8 cellular contexts compared by ENCODE assay signal in the genomic region with DNA sequence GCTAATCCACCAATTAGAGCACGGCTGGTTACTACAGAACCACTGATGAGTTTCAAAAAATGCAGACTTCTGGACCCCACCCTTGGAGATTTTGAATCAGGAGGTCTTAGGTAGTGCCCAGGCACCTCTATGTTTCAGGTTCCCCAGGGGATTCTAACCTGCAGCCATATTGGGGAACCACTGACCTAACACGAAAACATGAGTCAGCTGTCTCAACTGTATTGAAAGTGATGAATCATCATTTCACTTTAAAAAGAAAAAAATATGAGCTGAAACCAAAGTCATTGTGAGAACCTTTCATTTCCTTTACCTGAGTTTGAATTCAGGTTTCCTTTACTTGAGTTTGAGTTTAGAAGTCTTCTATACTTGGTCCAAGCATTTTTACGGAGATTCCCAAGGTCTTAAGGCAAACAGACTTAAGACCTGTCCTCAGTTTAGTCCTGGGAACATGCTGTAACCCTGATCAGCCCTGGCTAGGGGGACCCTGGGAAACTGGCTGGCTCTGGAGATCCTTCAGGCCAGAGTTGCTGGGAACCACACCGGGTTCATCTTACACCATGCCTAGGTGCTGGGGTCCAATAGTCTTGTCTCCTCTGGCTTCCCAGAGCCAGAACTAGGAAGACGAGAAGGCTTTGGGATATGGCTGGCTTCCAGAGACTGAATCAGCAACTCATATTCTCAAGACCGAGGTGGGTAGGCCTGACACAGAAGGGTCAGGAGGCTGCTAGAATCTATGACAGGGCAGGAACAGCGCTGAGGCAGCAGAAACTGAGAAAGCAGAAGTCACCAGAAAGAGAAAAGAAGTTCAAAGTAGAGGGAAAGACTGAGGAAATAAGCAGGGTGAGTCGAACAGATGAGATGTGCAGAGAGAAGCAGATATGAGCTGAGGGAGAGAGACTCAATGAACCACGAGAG. TPM values are rescaled to one million over a fixed set of nuclear protein-coding genes. Genes with fewer than 3 reads are reported as not detected.
DNase-seq lines count a peak whose midpoint lies in the region; ATAC-seq and TF ChIP-seq lines count a peak whose summit lies in the region.

No MANE protein-coding gene starts in this region.

- no peak for TF ChIP-seq POLR2A in right lobe of liver (IDR thresholded peaks at IDR 0.05)

- H3K9me3 ChIP-seq in right lobe of liver, result no peaks in the 10 kb centered on the region
- H3K9me3 ChIP-seq in WERI-Rb-1 (ENCODE audit: severe bottlenecking), result no peaks in the 10 kb centered on the region

- CTCF ChIA-PET in activated naive CD4-positive, alpha-beta T cell treated with anti-CD3 and anti-CD28 coated beads, Interleukin-2, amount 10 ng/mL, durations not matched to agents 7 days and 5 days (lab: Charles Lee), result interaction anchor here (0.7 to 1.1 kb wide), 4 partner anchors 10 to 326 kb away, joined by 3 to 4 read pairs (median 3); a partner anchor contains a TSS

- ATAC-seq in GM21529 (IDR thresholded peaks at IDR 0.05; ENCODE audit: unreplicated experiment), result peak; percentile 77
- ATAC-seq in right lobe of liver, result peak; percentile 74 to 85 (median 82)

- peaks cover 13% of the 10 kb centered on the region for H3K4me1 Mint-ChIP-seq in activated naive CD4-positive, alpha-beta T cell treated with anti-CD3 and anti-CD28 coated beads, Interleukin-2, amount 10 ng/mL, durations not matched to agents 7 days and 5 days
- no peaks in the 10 kb centered on the region for H3K4me1 Mint-ChIP-seq in glutamatergic neuron (ENCODE audit: low read depth, unreplicated experiment)

- H3K27me3 ChIP-seq in right lobe of liver (no peaks in the 10 kb centered on the region), WERI-Rb-1 (ENCODE audit: insufficient read depth, low read depth, severe bottlenecking) (no peaks in the 10 kb centered on the region)

- H3K36me3 Mint-ChIP-seq in activated naive CD4-positive, alpha-beta T cell treated with anti-CD3 and anti-CD28 coated beads, Interleukin-2, amount 10 ng/mL, durations not matched to agents 7 days and 5 days, result peaks cover 3% of the 10 kb centered on the region
- H3K36me3 Mint-ChIP-seq in glutamatergic neuron (ENCODE audit: unreplicated experiment), result no peaks in the 10 kb centered on the region

- WGBS in right lobe of liver (ENCODE audit: insufficient coverage, low coverage, low lambda C conversion rate, missing lambda C conversion rate), result 44% methylated on average over 9 of the region's 9 CpGs

- intact Hi-C loops in right lobe of liver (cut with DNase I), result no loop called here

- in situ Hi-C loops in GM13976 (cut with MboI; ENCODE audit: low sequenced_read_pairs, unreplicated experiment), result no loop called here

- peaks cover 8% of the 10 kb centered on the region for H3K9me3 Mint-ChIP-seq in activated naive CD4-positive, alpha-beta T cell treated with anti-CD3 and anti-CD28 coated beads, Interleukin-2, amount 10 ng/mL, durations not matched to agents 7 days and 5 days
- no peaks in the 10 kb centered on the region for H3K9me3 Mint-ChIP-seq in glutamatergic neuron (ENCODE audit: unreplicated experiment)

- TF ChIP-seq CTCF in GM13976 (IDR thresholded peaks at IDR 0.05; ENCODE audit: borderline replicate concordance, control extremely low read depth, extremely low read depth, insufficient read depth, missing control alignments) (no peak), right lobe of liver (IDR thresholded peaks at IDR 0.05) (no peak), WERI-Rb-1 (IDR thresholded peaks at IDR 0.05; ENCODE audit: low read depth, low read length) (no peak), glutamatergic neuron (IDR thresholded peaks at IDR 0.05; ENCODE audit: partially characterized antibody, unreplicated experiment) (no peak)

- H3K27ac ChIP-seq in right lobe of liver (peak overlapping the region in 2 of 3 donors; percentile 43 to 46), WERI-Rb-1 (no peak overlapping the region)

- peak overlapping the region; percentile 20 for H3K27ac Mint-ChIP-seq in activated naive CD4-positive, alpha-beta T cell treated with anti-CD3 and anti-CD28 coated beads, Interleukin-2, amount 10 ng/mL, durations not matched to agents 7 days and 5 days
- no peak overlapping the region for H3K27ac Mint-ChIP-seq in glutamatergic neuron (ENCODE audit: unreplicated experiment)

- peaks cover 4% of the 10 kb centered on the region for H3K27me3 Mint-ChIP-seq in activated naive CD4-positive, alpha-beta T cell treated with anti-CD3 and anti-CD28 coated beads, Interleukin-2, amount 10 ng/mL, durations not matched to agents 7 days and 5 days
- no peaks in the 10 kb centered on the region for H3K27me3 Mint-ChIP-seq in glutamatergic neuron (ENCODE audit: unreplicated experiment)

- DNase-seq in GM13976 (ENCODE audit: low spot score) (peak; percentile 66), HS-5 (ENCODE audit: low read depth) (peak; percentile 71), right lobe of liver (peak in 2 of 3 donors; percentile 26 to 60), LoVo (ENCODE audit: low spot score) (no peak), WERI-Rb-1 (no peak), glutamatergic neuron (no peak)
- DNase-seq in activated naive CD4-positive, alpha-beta T cell treated with anti-CD3 and anti-CD28 coated beads, Interleukin-2, amount 10 ng/mL, durations not matched to agents 7 days and 5 days, result no peak

- no peaks in the 10 kb centered on the region for H3K4me1 ChIP-seq in right lobe of liver

- H3K36me3 ChIP-seq in right lobe of liver (no peaks in the 10 kb centered on the region), WERI-Rb-1 (no peaks in the 10 kb centered on the region)

- no peak overlapping the region for H3K4me3 Mint-ChIP-seq in activated naive CD4-positive, alpha-beta T cell treated with anti-CD3 and anti-CD28 coated beads, Interleukin-2, amount 10 ng/mL, durations not matched to agents 7 days and 5 days
- no peak overlapping the region for H3K4me3 Mint-ChIP-seq in glutamatergic neuron (ENCODE audit: unreplicated experiment)

- H3K4me3 ChIP-seq in right lobe of liver (no peak overlapping the region), WERI-Rb-1 (ENCODE audit: low read depth, low read length) (no peak overlapping the region)

RNA-seq across cellular contexts. Expression of a gene that starts 16.5 kb away (rescaled TPM):
- total RNA-seq in right lobe of liver, result 1 to 10 TPM in 4 of 6 experiments, under 1 TPM in 2; 0.49 to 2.4 (median 1.1) TPM
- total RNA-seq in glutamatergic neuron (ENCODE audit: unreplicated experiment), result not detected

RNA-seq across cellular contexts. Expression of a gene that starts 43.5 kb away (rescaled TPM):
- 1 to 10 TPM in 4 of 6 experiments, under 1 TPM in 2; 0.87 to 3.7 (median 1.5) TPM for total RNA-seq in right lobe of liver
- not detected for total RNA-seq in glutamatergic neuron (ENCODE audit: unreplicated experiment)

RNA-seq across cellular contexts. Expression of a gene that starts 56.1 kb away (rescaled TPM):
- 10 to 100 TPM in 4 of 6 experiments, 1 to 10 TPM in 2; 7.3 to 14.4 (median 11.4) TPM for total RNA-seq in right lobe of liver
- total RNA-seq in glutamatergic neuron (ENCODE audit: unreplicated experiment), result 16.3 TPM

Comparison
In these comparisons a context has a peak if more than half of its experiments do, and no peak if none do; other contexts are left out.
1. DNase-seq: peak in GM13976 (single experiment), HS-5 (single experiment) and right lobe of liver (2 of 3); none in activated naive CD4-positive, alpha-beta T cell treated with anti-CD3 and anti-CD28 coated beads, Interleukin-2, amount 10 ng/mL, durations not matched to agents 7 days and 5 days (single experiment), LoVo (single experiment), WERI-Rb-1 (single experiment) and glutamatergic neuron (single experiment).